In genomic region chr20:53769041-53769440, GRCh38 we compare ENCODE assay signal across 1 cellular context.
TF ChIP-seq lines count a peak whose summit lies in the region.

No MANE protein-coding gene starts in this region.

TF ChIP-seq in HepG2, 621 proteins besides CTCF, POLR2A, EP300 and RAD21 (continued from another document and continues in another):
- TF ChIP-seq LRRFIP1 (CRISPR knock-in tag; conservative IDR thresholded peaks at IDR 0.05) (no peak), CENPX (CRISPR knock-in tag; IDR thresholded peaks at IDR 0.05) (no peak), GMEB1 (CRISPR knock-in tag; IDR thresholded peaks at IDR 0.05; ENCODE audit: borderline replicate concordance) (no peak), ZNF484 (CRISPR knock-in tag; IDR thresholded peaks at IDR 0.05; ENCODE audit: borderline replicate concordance, low read depth) (no peak), FOXP1 (IDR thresholded peaks at IDR 0.05) (no peak), FOXP1 (CRISPR knock-in tag; IDR thresholded peaks at IDR 0.05) (peak; percentile 87; the same call in 1 of the 2 replicates), ARNT2 (CRISPR knock-in tag; IDR thresholded peaks at IDR 0.05; ENCODE audit: low read depth) (0 out of 2 replicates have a peak, but pooled peaks have one; percentile 58), ONECUT2 (CRISPR knock-in tag; IDR thresholded peaks at IDR 0.05) (peak; percentile 68; the same call in 1 of the 2 replicates), SMAD3 (CRISPR knock-in tag; IDR thresholded peaks at IDR 0.05) (peak; percentile 62), ZNF468 (CRISPR knock-in tag; IDR thresholded peaks at IDR 0.05) (no peak), SKIL (CRISPR knock-in tag; IDR thresholded peaks at IDR 0.05; ENCODE audit: borderline replicate concordance) (no peak), HDAC6 (IDR thresholded peaks at IDR 0.05; ENCODE audit: low read depth, low read length) (no peak), CSRNP2 (CRISPR knock-in tag; conservative IDR thresholded peaks at IDR 0.05; ENCODE audit: low read depth) (no peak), DNMT3B (CRISPR knock-in tag; conservative IDR thresholded peaks at IDR 0.05) (0 out of 2 replicates have a peak, but pooled peaks have one; percentile 23), HNF1B (CRISPR knock-in tag; IDR thresholded peaks at IDR 0.05) (no peak), MTA1 (CRISPR knock-in tag; IDR thresholded peaks at IDR 0.05; ENCODE audit: borderline replicate concordance) (no peak), ZBTB1 (CRISPR knock-in tag; IDR thresholded peaks at IDR 0.05; ENCODE audit: borderline replicate concordance) (no peak), EHMT2 (IDR thresholded peaks at IDR 0.05; ENCODE audit: borderline replicate concordance, low read depth, low read length) (no peak), IKZF1 (IDR thresholded peaks at IDR 0.05) (no peak), CC2D1A (CRISPR knock-in tag; IDR thresholded peaks at IDR 0.05) (no peak), ETV6 (CRISPR knock-in tag; conservative IDR thresholded peaks at IDR 0.05) (no peak), SUZ12 (IDR thresholded peaks at IDR 0.05; ENCODE audit: low read depth, low read length) (no peak), ZFP1 (CRISPR knock-in tag; IDR thresholded peaks at IDR 0.05) (no peak), TBX2 (CRISPR knock-in tag; IDR thresholded peaks at IDR 0.05; ENCODE audit: borderline replicate concordance) (peak; percentile 48), ZIK1 (CRISPR knock-in tag; IDR thresholded peaks at IDR 0.05; ENCODE audit: borderline replicate concordance, low read depth) (no peak; the same call in 1 of the 2 replicates), JUNB (CRISPR knock-in tag; IDR thresholded peaks at IDR 0.05; ENCODE audit: borderline replicate concordance) (no peak), FOXA3 (CRISPR knock-in tag; IDR thresholded peaks at IDR 0.05) (peak; percentile 87)
- TF ChIP-seq, protein P1, sequence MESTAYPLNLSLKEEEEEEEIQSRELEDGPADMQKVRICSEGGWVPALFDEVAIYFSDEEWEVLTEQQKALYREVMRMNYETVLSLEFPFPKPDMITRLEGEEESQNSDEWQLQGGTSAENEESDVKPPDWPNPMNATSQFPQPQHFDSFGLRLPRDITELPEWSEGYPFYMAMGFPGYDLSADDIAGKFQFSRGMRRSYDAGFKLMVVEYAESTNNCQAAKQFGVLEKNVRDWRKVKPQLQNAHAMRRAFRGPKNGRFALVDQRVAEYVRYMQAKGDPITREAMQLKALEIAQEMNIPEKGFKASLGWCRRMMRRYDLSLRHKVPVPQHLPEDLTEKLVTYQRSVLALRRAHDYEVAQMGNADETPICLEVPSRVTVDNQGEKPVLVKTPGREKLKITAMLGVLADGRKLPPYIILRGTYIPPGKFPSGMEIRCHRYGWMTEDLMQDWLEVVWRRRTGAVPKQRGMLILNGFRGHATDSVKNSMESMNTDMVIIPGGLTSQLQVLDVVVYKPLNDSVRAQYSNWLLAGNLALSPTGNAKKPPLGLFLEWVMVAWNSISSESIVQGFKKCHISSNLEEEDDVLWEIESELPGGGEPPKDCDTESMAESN (CRISPR knock-in tag; conservative IDR thresholded peaks at IDR 0.05) = 0 out of 2 replicates have a peak, but pooled peaks have one; percentile 50
- TF ChIP-seq, protein P2, sequence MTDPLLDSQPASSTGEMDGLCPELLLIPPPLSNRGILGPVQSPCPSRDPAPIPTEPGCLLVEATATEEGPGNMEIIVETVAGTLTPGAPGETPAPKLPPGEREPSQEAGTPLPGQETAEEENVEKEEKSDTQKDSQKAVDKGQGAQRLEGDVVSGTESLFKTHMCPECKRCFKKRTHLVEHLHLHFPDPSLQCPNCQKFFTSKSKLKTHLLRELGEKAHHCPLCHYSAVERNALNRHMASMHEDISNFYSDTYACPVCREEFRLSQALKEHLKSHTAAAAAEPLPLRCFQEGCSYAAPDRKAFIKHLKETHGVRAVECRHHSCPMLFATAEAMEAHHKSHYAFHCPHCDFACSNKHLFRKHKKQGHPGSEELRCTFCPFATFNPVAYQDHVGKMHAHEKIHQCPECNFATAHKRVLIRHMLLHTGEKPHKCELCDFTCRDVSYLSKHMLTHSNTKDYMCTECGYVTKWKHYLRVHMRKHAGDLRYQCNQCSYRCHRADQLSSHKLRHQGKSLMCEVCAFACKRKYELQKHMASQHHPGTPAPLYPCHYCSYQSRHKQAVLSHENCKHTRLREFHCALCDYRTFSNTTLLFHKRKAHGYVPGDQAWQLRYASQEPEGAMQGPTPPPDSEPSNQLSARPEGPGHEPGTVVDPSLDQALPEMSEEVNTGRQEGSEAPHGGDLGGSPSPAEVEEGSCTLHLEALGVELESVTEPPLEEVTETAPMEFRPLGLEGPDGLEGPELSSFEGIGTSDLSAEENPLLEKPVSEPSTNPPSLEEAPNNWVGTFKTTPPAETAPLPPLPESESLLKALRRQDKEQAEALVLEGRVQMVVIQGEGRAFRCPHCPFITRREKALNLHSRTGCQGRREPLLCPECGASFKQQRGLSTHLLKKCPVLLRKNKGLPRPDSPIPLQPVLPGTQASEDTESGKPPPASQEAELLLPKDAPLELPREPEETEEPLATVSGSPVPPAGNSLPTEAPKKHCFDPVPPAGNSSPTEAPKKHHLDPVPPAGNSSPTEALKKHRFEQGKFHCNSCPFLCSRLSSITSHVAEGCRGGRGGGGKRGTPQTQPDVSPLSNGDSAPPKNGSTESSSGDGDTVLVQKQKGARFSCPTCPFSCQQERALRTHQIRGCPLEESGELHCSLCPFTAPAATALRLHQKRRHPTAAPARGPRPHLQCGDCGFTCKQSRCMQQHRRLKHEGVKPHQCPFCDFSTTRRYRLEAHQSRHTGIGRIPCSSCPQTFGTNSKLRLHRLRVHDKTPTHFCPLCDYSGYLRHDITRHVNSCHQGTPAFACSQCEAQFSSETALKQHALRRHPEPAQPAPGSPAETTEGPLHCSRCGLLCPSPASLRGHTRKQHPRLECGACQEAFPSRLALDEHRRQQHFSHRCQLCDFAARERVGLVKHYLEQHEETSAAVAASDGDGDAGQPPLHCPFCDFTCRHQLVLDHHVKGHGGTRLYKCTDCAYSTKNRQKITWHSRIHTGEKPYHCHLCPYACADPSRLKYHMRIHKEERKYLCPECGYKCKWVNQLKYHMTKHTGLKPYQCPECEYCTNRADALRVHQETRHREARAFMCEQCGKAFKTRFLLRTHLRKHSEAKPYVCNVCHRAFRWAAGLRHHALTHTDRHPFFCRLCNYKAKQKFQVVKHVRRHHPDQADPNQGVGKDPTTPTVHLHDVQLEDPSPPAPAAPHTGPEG (CRISPR knock-in tag; IDR thresholded peaks at IDR 0.05) = no peak
- TF ChIP-seq, protein P3, sequence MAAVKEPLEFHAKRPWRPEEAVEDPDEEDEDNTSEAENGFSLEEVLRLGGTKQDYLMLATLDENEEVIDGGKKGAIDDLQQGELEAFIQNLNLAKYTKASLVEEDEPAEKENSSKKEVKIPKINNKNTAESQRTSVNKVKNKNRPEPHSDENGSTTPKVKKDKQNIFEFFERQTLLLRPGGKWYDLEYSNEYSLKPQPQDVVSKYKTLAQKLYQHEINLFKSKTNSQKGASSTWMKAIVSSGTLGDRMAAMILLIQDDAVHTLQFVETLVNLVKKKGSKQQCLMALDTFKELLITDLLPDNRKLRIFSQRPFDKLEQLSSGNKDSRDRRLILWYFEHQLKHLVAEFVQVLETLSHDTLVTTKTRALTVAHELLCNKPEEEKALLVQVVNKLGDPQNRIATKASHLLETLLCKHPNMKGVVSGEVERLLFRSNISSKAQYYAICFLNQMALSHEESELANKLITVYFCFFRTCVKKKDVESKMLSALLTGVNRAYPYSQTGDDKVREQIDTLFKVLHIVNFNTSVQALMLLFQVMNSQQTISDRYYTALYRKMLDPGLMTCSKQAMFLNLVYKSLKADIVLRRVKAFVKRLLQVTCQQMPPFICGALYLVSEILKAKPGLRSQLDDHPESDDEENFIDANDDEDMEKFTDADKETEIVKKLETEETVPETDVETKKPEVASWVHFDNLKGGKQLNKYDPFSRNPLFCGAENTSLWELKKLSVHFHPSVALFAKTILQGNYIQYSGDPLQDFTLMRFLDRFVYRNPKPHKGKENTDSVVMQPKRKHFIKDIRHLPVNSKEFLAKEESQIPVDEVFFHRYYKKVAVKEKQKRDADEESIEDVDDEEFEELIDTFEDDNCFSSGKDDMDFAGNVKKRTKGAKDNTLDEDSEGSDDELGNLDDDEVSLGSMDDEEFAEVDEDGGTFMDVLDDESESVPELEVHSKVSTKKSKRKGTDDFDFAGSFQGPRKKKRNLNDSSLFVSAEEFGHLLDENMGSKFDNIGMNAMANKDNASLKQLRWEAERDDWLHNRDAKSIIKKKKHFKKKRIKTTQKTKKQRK (IDR thresholded peaks at IDR 0.05; ENCODE audit: low read length) = no peak
- TF ChIP-seq, protein P4, sequence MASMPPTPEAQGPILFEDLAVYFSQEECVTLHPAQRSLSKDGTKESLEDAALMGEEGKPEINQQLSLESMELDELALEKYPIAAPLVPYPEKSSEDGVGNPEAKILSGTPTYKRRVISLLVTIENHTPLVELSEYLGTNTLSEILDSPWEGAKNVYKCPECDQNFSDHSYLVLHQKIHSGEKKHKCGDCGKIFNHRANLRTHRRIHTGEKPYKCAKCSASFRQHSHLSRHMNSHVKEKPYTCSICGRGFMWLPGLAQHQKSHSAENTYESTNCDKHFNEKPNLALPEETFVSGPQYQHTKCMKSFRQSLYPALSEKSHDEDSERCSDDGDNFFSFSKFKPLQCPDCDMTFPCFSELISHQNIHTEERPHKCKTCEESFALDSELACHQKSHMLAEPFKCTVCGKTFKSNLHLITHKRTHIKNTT (CRISPR knock-in tag; IDR thresholded peaks at IDR 0.05) = no peak
